ENCODE assay signal across 24 cellular contexts in the genomic region with DNA sequence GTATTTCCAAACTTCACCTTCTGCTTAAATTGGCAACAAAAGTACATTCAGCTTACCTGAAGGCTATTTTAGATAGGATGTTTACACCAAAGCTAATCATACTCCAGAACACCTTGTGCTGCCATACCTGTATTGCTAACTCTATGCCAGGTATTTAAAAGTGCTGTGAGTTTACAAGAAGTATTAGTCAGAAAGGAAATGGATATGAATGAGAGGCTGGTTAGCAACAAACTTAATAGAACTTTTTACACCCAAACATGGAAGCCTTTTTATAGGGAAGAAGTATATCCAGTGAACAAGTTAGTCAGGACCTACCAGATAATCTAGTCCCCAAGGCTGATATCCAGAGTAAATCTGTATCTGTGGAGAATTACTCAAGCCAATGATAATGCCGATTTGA.
A peak's percentile ranks its signal among the peaks of the same experiment; 100 is the strongest.
DNase-seq lines count a peak whose midpoint lies in the region; ATAC-seq, FAIRE-seq and TF ChIP-seq lines count a peak whose summit lies in the region.
"Had no signal": no experiment of that assay in that cellular context is flagged by ENCODE, and none has a peak within 500 bp of the region (broad histone marks: within the 10 kb centered on the region; RNA-seq: fewer than 3 reads in every experiment).

No MANE protein-coding gene starts in this region.

- DNase-seq in GM19239 (ENCODE audit: insufficient read length, low spot score) (no peak), body of pancreas (no peak), prostate gland (ENCODE audit: low spot score) (peak; percentile 32), HT-29 (ENCODE audit: low spot score) (no peak), RCC 7860 (ENCODE audit: low spot score) (no peak)
- DNase-seq: 8988T; CD4-positive, alpha-beta memory T cell; DND-41; H7; HFFc6; NCI-H1092 treated with DMSO at 0.1 percent for 48 hours; NCI-H1436 treated with DMSO at 0.1 percent for 48 hours; NCI-H2029 treated with DMSO at 0.1 percent for 48 hours; NCI-H226; NCI-H510A treated with DMSO at 0.1 percent for 48 hours; NCI-H748 treated with DMSO at 0.1 percent for 48 hours; SJCRH30 had no signal

- H3K4me3 ChIP-seq in body of pancreas (no peak overlapping the region), prostate gland (no peak overlapping the region), gastroesophageal sphincter (no peak overlapping the region)
- H3K4me3 ChIP-seq: BLaER1 treated with 17β-estradiol and CSF1 and Interleukin-3, amounts not matched to agents 10 nM and 100 nM; K562; SJCRH30 had no signal

- no peaks in the 10 kb centered on the region for H3K27me3 ChIP-seq in body of pancreas
- no peaks in the 10 kb centered on the region for H3K27me3 ChIP-seq in prostate gland (replicated peaks; ENCODE audit: insufficient read depth)
- H3K27me3 ChIP-seq in gastroesophageal sphincter: no peaks in the 10 kb centered on the region
- H3K27me3 ChIP-seq: BLaER1 treated with 17β-estradiol and CSF1 and Interleukin-3, amounts not matched to agents 10 nM and 100 nM; SJCRH30 had no signal

- FAIRE-seq in GM19239 (lab: Jason Lieb, UNC) (peak; percentile 28), RCC 7860 (lab: Jason Lieb, UNC) (no peak)
- FAIRE-seq: GM12891, HepG2, K562 had no signal

- TF ChIP-seq CTCF in body of pancreas (IDR thresholded peaks at IDR 0.05) (no peak), prostate gland (IDR thresholded peaks at IDR 0.05) (no peak), gastroesophageal sphincter (IDR thresholded peaks at IDR 0.05) (no peak)

- H3K4me1 ChIP-seq in body of pancreas (peaks cover 16% of the 10 kb centered on the region), prostate gland (replicated peaks) (no peaks in the 10 kb centered on the region), gastroesophageal sphincter (peaks cover 0 to 3% (median 0%) of the 10 kb centered on the region in 3 donors)
- H3K4me1 ChIP-seq: SJCRH30 had no signal

- TF ChIP-seq POLR2A in body of pancreas (IDR thresholded peaks at IDR 0.05): no peak
- no peak for TF ChIP-seq POLR2A in prostate gland (IDR thresholded peaks at IDR 0.05)
- no peak for TF ChIP-seq POLR2A in gastroesophageal sphincter (IDR thresholded peaks at IDR 0.05)

- intact Hi-C loops in body of pancreas (cut with DNase I): no loop called here
- intact Hi-C loops in prostate gland (cut with DNase I): no loop called here

- H3K9me3 ChIP-seq in body of pancreas (no peaks in the 10 kb centered on the region), prostate gland (no peaks in the 10 kb centered on the region), gastroesophageal sphincter (no peaks in the 10 kb centered on the region)
- H3K9me3 ChIP-seq: BLaER1 treated with 17β-estradiol and CSF1 and Interleukin-3, amounts not matched to agents 10 nM and 100 nM; SJCRH30 had no signal

- WGBS in body of pancreas, 2 donors: 44 to 55% methylated on average over 1 of the region's 1 CpG
- WGBS in prostate gland: 48% methylated on average over 1 of the region's 1 CpG
- WGBS in gastroesophageal sphincter (ENCODE audit: low coverage in 1 of 2), 2 donors: 100% methylated on average over 1 of the region's 1 CpG

- H3K27ac ChIP-seq in body of pancreas: no peak overlapping the region
- H3K27ac ChIP-seq in prostate gland: peak overlapping the region in 1 of 2 donors; percentile 9
- H3K27ac ChIP-seq in gastroesophageal sphincter: no peak overlapping the region
- H3K27ac ChIP-seq: BLaER1 treated with 17β-estradiol and CSF1 and Interleukin-3, amounts not matched to agents 10 nM and 100 nM; SJCRH30 had no signal

- no peaks in the 10 kb centered on the region for H3K36me3 ChIP-seq in body of pancreas (replicated peaks in 1 of 2; ENCODE audit: insufficient read depth in 1 of 2, low read depth in 2 of 2)
- H3K36me3 ChIP-seq in prostate gland: no peaks in the 10 kb centered on the region
- H3K36me3 ChIP-seq in gastroesophageal sphincter: no peaks in the 10 kb centered on the region
- H3K36me3 ChIP-seq: SJCRH30 had no signal

- no peak for TF ChIP-seq EP300 in gastroesophageal sphincter (IDR thresholded peaks at IDR 0.05)

- ATAC-seq in body of pancreas (peak; percentile 33), esophagus mucosa (peak; percentile 96), gastroesophageal sphincter (no peak)
- ATAC-seq: HepG2, K562, Panc1 had no signal
